ENCODE assay signal across 9 cellular contexts in genomic region chr11:45092901-45093760, GRCh38. TPM values are rescaled to one million over a fixed set of nuclear protein-coding genes. Genes with fewer than 3 reads are reported as not detected.
DNase-seq lines count a peak whose midpoint lies in the region; ATAC-seq and TF ChIP-seq lines count a peak whose summit lies in the region.
"Had no signal": no experiment of that assay in that cellular context is flagged by ENCODE, and none has a peak within 500 bp of the region (broad histone marks: within the 10 kb centered on the region; RNA-seq: fewer than 3 reads in every experiment).

No MANE protein-coding gene starts in this region.

- CTCF ChIA-PET in CD4-positive, alpha-beta memory T cell (lab: Charles Lee; ENCODE audit: partially characterized antibody): interaction anchor here (2.1 to 5.1 kb wide), 2 partner anchors 11 to 12 kb away, joined by 14 to 32 read pairs; no protein-coding TSS in a partner anchor

- H3K27me3 ChIP-seq in GM23338 (ENCODE audit: insufficient read depth): no peaks in the 10 kb centered on the region
- no peaks in the 10 kb centered on the region for H3K27me3 ChIP-seq in CD4-positive, alpha-beta memory T cell (ENCODE audit: insufficient read depth, low read length)

- POLR2A ChIA-PET in CD4-positive, alpha-beta memory T cell (lab: Charles Lee; ENCODE audit: partially characterized antibody): interaction anchor here (1.2 kb wide), 1 partner anchor 13 kb away, joined by 4 read pairs; no protein-coding TSS in a partner anchor

- no peaks in the 10 kb centered on the region for H3K36me3 ChIP-seq in GM23338 (ENCODE audit: insufficient read depth)
- no peaks in the 10 kb centered on the region for H3K36me3 ChIP-seq in CD4-positive, alpha-beta memory T cell (ENCODE audit: insufficient read depth, low read length)

- no peaks in the 10 kb centered on the region for H3K9me3 Mint-ChIP-seq in GM23338
- H3K9me3 Mint-ChIP-seq in CD4-positive, alpha-beta memory T cell: no peaks in the 10 kb centered on the region

- peaks cover 52% of the 10 kb centered on the region for H3K4me1 Mint-ChIP-seq in GM23338
- H3K4me1 Mint-ChIP-seq in CD4-positive, alpha-beta memory T cell: peaks cover 10 to 23% (median 17%) of the 10 kb centered on the region in 4 donors

- peak overlapping the region; percentile 96 for H3K27ac ChIP-seq in GM23338 (ENCODE audit: low read depth)
- no peak overlapping the region for H3K27ac ChIP-seq in CD4-positive, alpha-beta memory T cell (ENCODE audit: low read depth, low read length)

- H3K9me3 ChIP-seq in CD4-positive, alpha-beta memory T cell (ENCODE audit: control insufficient read depth in 1 of 2, low read length in 2 of 2): no peaks in the 10 kb centered on the region

- H3K79me2 ChIP-seq in GM23338 (replicated peaks; ENCODE audit: insufficient read depth): no peaks in the 10 kb centered on the region

- no peaks in the 10 kb centered on the region; the same call in 2 of the 3 replicates for H3K36me3 Mint-ChIP-seq in GM23338 (ENCODE audit: low read depth)
- H3K36me3 Mint-ChIP-seq in CD4-positive, alpha-beta memory T cell: no peaks in the 10 kb centered on the region

- no peak for TF ChIP-seq CTCF in GM23338 (conservative IDR thresholded peaks at IDR 0.05; ENCODE audit: low read depth in 2 of 2)

- no peaks in the 10 kb centered on the region for H3F3A ChIP-seq in GM23338 (replicated peaks; ENCODE audit: low read depth)

- no peak overlapping the region for H3K4me3 ChIP-seq in GM23338
- H3K4me3 ChIP-seq in CD4-positive, alpha-beta memory T cell (ENCODE audit: low read length in 2 of 2): no peak overlapping the region

- intact Hi-C loops in posterior vena cava (cut with DNase I): no loop called here
- intact Hi-C loops in CD4-positive, alpha-beta memory T cell (cut with micrococcal nuclease): no loop called here

- DNase-seq in GM23338 (ENCODE audit: low spot score) (no peak), OCI-M1 (lab: John Stamatoyannopoulos, UW) (peak; percentile 69), cerebellar cortex (ENCODE audit: low spot score) (peak; percentile 44), pons (ENCODE audit: low spot score) (peak; percentile 48), posterior vena cava (ENCODE audit: low spot score) (no peak), NCI-H526 (lab: John Stamatoyannopoulos, UW) (no peak)
- DNase-seq in CD4-positive, alpha-beta memory T cell: no peak
- DNase-seq: cerebellar nuclear complex had no signal

- peak overlapping the region; percentile 66; the same call in 1 of the 2 replicates for H2AFZ ChIP-seq in GM23338

- H3K4me2 ChIP-seq in GM23338: peak overlapping the region; percentile 15; the same call in 1 of the 2 replicates

- H3K27ac Mint-ChIP-seq in GM23338: peak overlapping the region; percentile 95
- H3K27ac Mint-ChIP-seq in CD4-positive, alpha-beta memory T cell: peak overlapping the region in 2 of 7 donors; percentile 64

- peaks cover 15% of the 10 kb centered on the region for H3K27me3 Mint-ChIP-seq in GM23338 (ENCODE audit: insufficient read depth, low read depth, poor library complexity)
- peaks cover 0 to under 1% of the 10 kb centered on the region in 2 donors for H3K27me3 Mint-ChIP-seq in CD4-positive, alpha-beta memory T cell

- ATAC-seq in GM23338: no peak
- ATAC-seq in GM18861 (IDR thresholded peaks at IDR 0.05; ENCODE audit: unreplicated experiment): no peak

- peaks cover 18% of the 10 kb centered on the region for H3K4me1 ChIP-seq in GM23338 (ENCODE audit: insufficient read depth)
- H3K4me1 ChIP-seq in CD4-positive, alpha-beta memory T cell (ENCODE audit: insufficient read depth, low read length): peaks cover 12% of the 10 kb centered on the region

- H3K9me2 ChIP-seq in GM23338 (ENCODE audit: insufficient read depth): peaks cover 6% of the 10 kb centered on the region

- no peak overlapping the region for H3K4me3 Mint-ChIP-seq in GM23338
- no peak overlapping the region for H3K4me3 Mint-ChIP-seq in CD4-positive, alpha-beta memory T cell

- no peaks in the 10 kb centered on the region for H4K20me1 ChIP-seq in GM23338 (replicated peaks; ENCODE audit: insufficient read depth)

TF ChIP-seq in GM23338, 12 proteins besides CTCF, POLR2A, EP300 and RAD21:
- TF ChIP-seq EZH2phosphoT487 (IDR thresholded peaks at IDR 0.05; ENCODE audit: unreplicated experiment): no peak
- TF ChIP-seq ETS1 (IDR thresholded peaks at IDR 0.05): no peak
- no peak for TF ChIP-seq ZNF331 (CRISPR knock-in tag; IDR thresholded peaks at IDR 0.05; ENCODE audit: low read depth)
- TF ChIP-seq CREB1 (CRISPR knock-in tag; IDR thresholded peaks at IDR 0.05; ENCODE audit: low read depth): no peak
- no peak for TF ChIP-seq POLR2AphosphoS5 (IDR thresholded peaks at IDR 0.05; ENCODE audit: low read depth)
- no peak for TF ChIP-seq ZNF462 (CRISPR knock-in tag; IDR thresholded peaks at IDR 0.05)
- no peak for TF ChIP-seq EZH2 (IDR thresholded peaks at IDR 0.05; ENCODE audit: low read depth, unreplicated experiment)
- TF ChIP-seq NANOG (IDR thresholded peaks at IDR 0.05; ENCODE audit: borderline replicate concordance): no peak
- TF ChIP-seq ZNF114 (CRISPR knock-in tag; IDR thresholded peaks at IDR 0.05): no peak
- TF ChIP-seq STAT1 (IDR thresholded peaks at IDR 0.05; ENCODE audit: unreplicated experiment): no peak
- no peak for TF ChIP-seq JUNB (IDR thresholded peaks at IDR 0.05; ENCODE audit: unreplicated experiment)
TF ChIP-seq in GM23338: peak in this region for 0.

RNA-seq across cellular contexts. Expression of gene PRDM11, which starts 53.3 kb away (rescaled TPM):
- total RNA-seq in GM23338 (2014; rRNA removed; shearing (Covaris generic)): 10.4 and 13.4 TPM in 2 replicates
- 0.97 and 1.1 TPM in 2 replicates for polyA plus RNA-seq in GM23338 (2016; fragmentation: Nextera tagmentation; extraction: Ambion mirVana)
- total RNA-seq in posterior vena cava: 10 to 100 TPM; 21.1 to 24.5 TPM
- total RNA-seq in CD4-positive, alpha-beta memory T cell: 1 to 10 TPM; 8.0 to 8.5 TPM
- under 1 TPM; 0.30 to 0.85 TPM for polyA plus RNA-seq in CD4-positive, alpha-beta memory T cell

Comparison
In these comparisons a context has a peak if more than half of its experiments do, and no peak if none do; other contexts are left out.
1. DNase-seq: peak in OCI-M1 (single experiment), cerebellar cortex (single experiment) and pons (single experiment); none in GM23338 (single experiment), posterior vena cava (single experiment), CD4-positive, alpha-beta memory T cell (0 of 5) and NCI-H526 (0 of 2).